In genomic region chr9:89418112-89418872, GRCh38 we compare ENCODE assay signal across 9 cellular contexts.
A peak's percentile ranks its signal among the peaks of the same experiment; 100 is the strongest.
DNase-seq lines count a peak whose midpoint lies in the region; ATAC-seq, FAIRE-seq and TF ChIP-seq lines count a peak whose summit lies in the region.
"Had no signal": no experiment of that assay in that cellular context is flagged by ENCODE, and none has a peak within 500 bp of the region (broad histone marks: within the 10 kb centered on the region; RNA-seq: fewer than 3 reads in every experiment).

No MANE protein-coding gene starts in this region.

- FAIRE-seq in urothelium cell line (lab: Jason Lieb, UNC), result no peak

- H3K4me1 ChIP-seq in BLaER1 treated with 17β-estradiol and CSF1 and Interleukin-3, amounts not matched to agents 10 nM and 100 nM, result peaks cover 38 to 74% (median 67%) of the 10 kb centered on the region in 10 experiments
- peaks cover 33% of the 10 kb centered on the region for H3K4me1 ChIP-seq in Loucy (ENCODE audit: insufficient read depth, low read length, poor library complexity, severe bottlenecking)

- peaks cover 0 to 81% (median 9%) of the 10 kb centered on the region in 11 experiments; a peak in 8 of 22 replicates for H4K20me1 ChIP-seq in BLaER1 treated with 17β-estradiol and CSF1 and Interleukin-3, amounts not matched to agents 10 nM and 100 nM
- H4K20me1 ChIP-seq in Loucy (ENCODE audit: insufficient read depth, low read length, poor library complexity, severe bottlenecking), result peaks cover 88% of the 10 kb centered on the region

- no peaks in the 10 kb centered on the region for H3K27me3 ChIP-seq in BLaER1 treated with 17β-estradiol and CSF1 and Interleukin-3, amounts not matched to agents 10 nM and 100 nM
- H3K27me3 ChIP-seq in Loucy (ENCODE audit: insufficient read depth, low read length, poor library complexity, severe bottlenecking), result no peaks in the 10 kb centered on the region

- H3K79me2 ChIP-seq in Loucy (ENCODE audit: insufficient read depth, low read length), result peaks cover 100% of the 10 kb centered on the region

- no peak for TF ChIP-seq CTCF in Loucy (conservative IDR thresholded peaks at IDR 0.05; ENCODE audit: low read length)

- no peak overlapping the region for H2AFZ ChIP-seq in Loucy (ENCODE audit: low read length)

- H3K27ac ChIP-seq in BLaER1 treated with 17β-estradiol and CSF1 and Interleukin-3, amounts not matched to agents 10 nM and 100 nM, result peak overlapping the region in 9 of 11 experiments; percentile 26 to 71 (median 63); a peak in 14 of 22 replicates

- no peaks in the 10 kb centered on the region for H3K9me3 Mint-ChIP-seq in effector memory CD8-positive, alpha-beta T cell

- peaks cover 0 to 37% (median 19%) of the 10 kb centered on the region in 11 experiments; a peak in 10 of 22 replicates for H3K36me3 ChIP-seq in BLaER1 treated with 17β-estradiol and CSF1 and Interleukin-3, amounts not matched to agents 10 nM and 100 nM
- peaks cover 67% of the 10 kb centered on the region; the same call in 1 of the 2 replicates for H3K36me3 ChIP-seq in Loucy (ENCODE audit: insufficient read depth, low read length)

- H3K36me3 Mint-ChIP-seq in effector memory CD8-positive, alpha-beta T cell (ENCODE audit: insufficient read depth), result peaks cover 44% of the 10 kb centered on the region

- no peaks in the 10 kb centered on the region for H3K27me3 Mint-ChIP-seq in effector memory CD8-positive, alpha-beta T cell

- H3K4me1 Mint-ChIP-seq in effector memory CD8-positive, alpha-beta T cell (ENCODE audit: low read depth in 2 of 2), result peaks cover 70 to 96% of the 10 kb centered on the region in 2 donors

- H3F3A ChIP-seq in Loucy (ENCODE audit: low read depth), result peaks cover 7% of the 10 kb centered on the region; the same call in 1 of the 2 replicates

- H3K4me3 Mint-ChIP-seq in effector memory CD8-positive, alpha-beta T cell, result peak overlapping the region; percentile 84 to 85

- peak overlapping the region in 3 of 10 experiments; percentile 14 to 29 (median 28); a peak in 2 of 20 replicates for H3K4me3 ChIP-seq in BLaER1 treated with 17β-estradiol and CSF1 and Interleukin-3, amounts not matched to agents 10 nM and 100 nM
- H3K4me3 ChIP-seq in Loucy (ENCODE audit: low read length, poor library complexity, severe bottlenecking), result peak overlapping the region; percentile 64

- H3K9me2 ChIP-seq in Loucy (replicated peaks; ENCODE audit: low read depth, low read length), result no peaks in the 10 kb centered on the region

- H3K4me2 ChIP-seq in BLaER1 treated with 17β-estradiol and CSF1 and Interleukin-3, amounts not matched to agents 10 nM and 100 nM, result peak overlapping the region; percentile 68 to 90 (median 85)
- H3K4me2 ChIP-seq in Loucy (ENCODE audit: low read depth, low read length, poor library complexity, severe bottlenecking), result peak overlapping the region; percentile 88

- H3K9ac ChIP-seq in BLaER1 treated with 17β-estradiol and CSF1 and Interleukin-3, amounts not matched to agents 10 nM and 100 nM, result peak overlapping the region in 9 of 11 experiments; percentile 19 to 62 (median 43); a peak in 15 of 22 replicates
- no peak overlapping the region for H3K9ac ChIP-seq in Loucy (ENCODE audit: low read depth, low read length, poor library complexity, severe bottlenecking)

- peak; percentile 37 for ATAC-seq in GM19035 (IDR thresholded peaks at IDR 0.05; ENCODE audit: unreplicated experiment)
- peak; percentile 19 for ATAC-seq in effector memory CD8-positive, alpha-beta T cell (replicated peaks)
- ATAC-seq: Right ventricle myocardium inferior had no signal

- DNase-seq in effector memory CD8-positive, alpha-beta T cell, result no peak
- DNase-seq in T1000 (lab: John Stamatoyannopoulos, UW), result no peak
- DNase-seq in urothelium cell line (ENCODE audit: low spot score), result no peak
- no peak for DNase-seq in NCI-H128 (lab: John Stamatoyannopoulos, UW; ENCODE audit: unreplicated experiment)
- DNase-seq in NCI-H345 (lab: John Stamatoyannopoulos, UW), result no peak

- H3K27ac Mint-ChIP-seq in effector memory CD8-positive, alpha-beta T cell, result peak overlapping the region; percentile 91 to 96

- H3K9me3 ChIP-seq in BLaER1 treated with 17β-estradiol and CSF1 and Interleukin-3, amounts not matched to agents 10 nM and 100 nM (replicated peaks in 1 of 11), result peaks cover 0 to 11% (median 0%) of the 10 kb centered on the region in 11 experiments; a peak in 9 of 22 replicates
- H3K9me3 ChIP-seq in Loucy (ENCODE audit: insufficient read depth, low read depth, low read length), result no peaks in the 10 kb centered on the region
